ENCODE assay signal across 13 cellular contexts in genomic region chr16:89313583-89313982, GRCh38.
DNase-seq lines count a peak whose midpoint lies in the region; ATAC-seq and TF ChIP-seq lines count a peak whose summit lies in the region.
"Had no signal": no experiment of that assay in that cellular context is flagged by ENCODE, and none has a peak within 500 bp of the region (broad histone marks: within the 10 kb centered on the region; RNA-seq: fewer than 3 reads in every experiment).

No MANE protein-coding gene starts in this region.

- H3K4me1 Mint-ChIP-seq in CD4-positive, alpha-beta memory T cell: peaks cover 72 to 96% (median 82%) of the 10 kb centered on the region in 4 donors
- peaks cover 48% of the 10 kb centered on the region for H3K4me1 Mint-ChIP-seq in brain
- H3K4me1 Mint-ChIP-seq in nephron progenitor cell: peaks cover 54% of the 10 kb centered on the region

- H3K36me3 Mint-ChIP-seq in CD4-positive, alpha-beta memory T cell: peaks cover 0 to 35% of the 10 kb centered on the region in 2 donors
- H3K36me3 Mint-ChIP-seq in brain (peaks cover 53% of the 10 kb centered on the region), nephron progenitor cell (ENCODE audit: low read depth) (peaks cover 39% of the 10 kb centered on the region)

- H3K79me2 ChIP-seq in HCT116 (ENCODE audit: insufficient read depth, low read length): peaks cover 100% of the 10 kb centered on the region

- DNase-seq in CD4-positive, alpha-beta memory T cell: no peak
- no peak for DNase-seq in HCT116 (ENCODE audit: low read depth, low spot score)
- DNase-seq in nephron progenitor cell: no peak
- DNase-seq in NCI-H2227 (lab: John Stamatoyannopoulos, UW; ENCODE audit: unreplicated experiment): no peak
- DNase-seq in right cardiac atrium: no peak
- DNase-seq in pons (ENCODE audit: low spot score): no peak
- DNase-seq: aorta, NCI-H1092, NCI-H524 treated with DMSO at 0.1 percent for 48 hours, RPMI8226, testis had no signal

- intact Hi-C loops in CD4-positive, alpha-beta memory T cell (cut with micrococcal nuclease): no loop called here
- intact Hi-C loops in HCT116 (cut with micrococcal nuclease) (no loop called here), right cardiac atrium (cut with DNase I) (no loop called here)

- no peak overlapping the region for H2AFZ ChIP-seq in HCT116 (ENCODE audit: low read depth, low read length, poor library complexity, severe bottlenecking)

- H3K9ac ChIP-seq in HCT116 (ENCODE audit: low read length): no peak overlapping the region

- H3K27me3 ChIP-seq in CD4-positive, alpha-beta memory T cell (ENCODE audit: insufficient read depth, low read length): no peaks in the 10 kb centered on the region
- H3K27me3 ChIP-seq in HCT116 (ENCODE audit: insufficient read depth, low read length) (no peaks in the 10 kb centered on the region), right cardiac atrium (ENCODE audit: control insufficient read depth, insufficient read depth) (no peaks in the 10 kb centered on the region)
- H3K27me3 ChIP-seq: testis had no signal

- ATAC-seq in HCT116: no peak
- no peak for ATAC-seq in right cardiac atrium

- H4K20me1 ChIP-seq in HCT116 (ENCODE audit: insufficient read depth): peaks cover 22% of the 10 kb centered on the region

- H3K4me2 ChIP-seq in HCT116 (ENCODE audit: low read length): no peak overlapping the region
- H3K4me2 ChIP-seq: smooth muscle cell had no signal

- no peaks in the 10 kb centered on the region for H3K27me3 Mint-ChIP-seq in CD4-positive, alpha-beta memory T cell
- H3K27me3 Mint-ChIP-seq in brain (no peaks in the 10 kb centered on the region), nephron progenitor cell (ENCODE audit: low read depth, poor library complexity) (peaks cover 6% of the 10 kb centered on the region)

- 68% methylated on average over 3 of the region's 3 CpGs for WGBS in right cardiac atrium

- CTCF ChIA-PET in CD4-positive, alpha-beta memory T cell (lab: Charles Lee; ENCODE audit: partially characterized antibody): interaction anchor here (0.8 to 3.6 kb wide), 7 partner anchors 20 to 243 kb away, joined by 3 to 16 read pairs (median 7); no protein-coding TSS in a partner anchor
- CTCF ChIA-PET in HCT116 (lab: Charles Lee): no interaction called here

- no peaks in the 10 kb centered on the region for H3K9me2 ChIP-seq in HCT116 (ENCODE audit: insufficient read depth)

- H3K4me3 Mint-ChIP-seq in CD4-positive, alpha-beta memory T cell: peak overlapping the region; percentile 79 to 90 (median 83)
- H3K4me3 Mint-ChIP-seq in brain: no peak overlapping the region
- H3K4me3 Mint-ChIP-seq in nephron progenitor cell: no peak overlapping the region

- peaks cover 16% of the 10 kb centered on the region for H3K36me3 ChIP-seq in CD4-positive, alpha-beta memory T cell (ENCODE audit: insufficient read depth, low read length)
- peaks cover 19 to 43% of the 10 kb centered on the region in 2 experiments; a peak in 3 of 4 replicates for H3K36me3 ChIP-seq in HCT116 (ENCODE audit: control insufficient read depth in 1 of 2, insufficient read depth in 2 of 2, low read length in 2 of 2)

- H3K4me1 ChIP-seq in CD4-positive, alpha-beta memory T cell (ENCODE audit: insufficient read depth, low read length): peaks cover 98% of the 10 kb centered on the region
- H3K4me1 ChIP-seq in HCT116 (ENCODE audit: control insufficient read depth in 1 of 2, insufficient read depth in 2 of 2, low read length in 2 of 2): peaks cover 31 to 46% of the 10 kb centered on the region in 2 experiments
- peaks cover 15% of the 10 kb centered on the region for H3K4me1 ChIP-seq in right cardiac atrium (ENCODE audit: control insufficient read depth, insufficient read depth, low read length)

- RAD21 ChIA-PET in HCT116 (lab: Charles Lee; ENCODE audit: low non-redundant PET in 1 of 2, low total read pairs in 2 of 2, uncharacterized antibody in 2 of 2, unreplicated experiment in 2 of 2): no interaction called here

- H3K4me3 ChIP-seq in CD4-positive, alpha-beta memory T cell (ENCODE audit: low read length in 2 of 2): no peak overlapping the region
- H3K4me3 ChIP-seq in HCT116 (replicated peaks in 1 of 2; ENCODE audit: low read depth in 1 of 2, low read length in 2 of 2): no peak overlapping the region
- no peak overlapping the region for H3K4me3 ChIP-seq in right cardiac atrium (ENCODE audit: low read length)
- H3K4me3 ChIP-seq: smooth muscle cell, testis had no signal

- H3K9me3 Mint-ChIP-seq in CD4-positive, alpha-beta memory T cell: peaks cover 0 to 3% (median 0%) of the 10 kb centered on the region in 8 donors
- H3K9me3 Mint-ChIP-seq in brain (no peaks in the 10 kb centered on the region), nephron progenitor cell (no peaks in the 10 kb centered on the region)

- TF ChIP-seq RAD21 in HCT116 (IDR thresholded peaks at IDR 0.05; ENCODE audit: low read depth): no peak

- peak overlapping the region; percentile 87 for H3K27ac ChIP-seq in CD4-positive, alpha-beta memory T cell (ENCODE audit: low read depth, low read length)
- H3K27ac ChIP-seq in HCT116 (ENCODE audit: low read depth, low read length): 0 out of 2 replicates have a peak overlapping the region, but pooled peaks have one; percentile 8
- H3K27ac ChIP-seq in right cardiac atrium (ENCODE audit: low read length): no peak overlapping the region
- H3K27ac ChIP-seq: testis had no signal

- no peak for TF ChIP-seq POLR2A in HCT116 (IDR thresholded peaks at IDR 0.05; ENCODE audit: borderline replicate concordance, extremely low read depth, insufficient read depth, insufficient read length)

- BruUV-seq in HCT116 (replicated peaks; lab: Mats Ljungman, UMichigan): no TSS peak

- no peaks in the 10 kb centered on the region for H3K9me3 ChIP-seq in CD4-positive, alpha-beta memory T cell (ENCODE audit: control insufficient read depth in 1 of 2, low read length in 2 of 2)
- H3K9me3 ChIP-seq in HCT116 (ENCODE audit: control insufficient read depth in 1 of 2, insufficient read depth in 1 of 2, low read depth in 1 of 2, low read length in 2 of 2) (no peaks in the 10 kb centered on the region), right cardiac atrium (ENCODE audit: control insufficient read depth, low read length) (no peaks in the 10 kb centered on the region)
- H3K9me3 ChIP-seq: testis had no signal

- POLR2A ChIA-PET in CD4-positive, alpha-beta memory T cell (lab: Charles Lee; ENCODE audit: partially characterized antibody): interaction anchor here (1.2 to 4.7 kb wide), 9 partner anchors 10 to 194 kb away, joined by 3 to 39 read pairs (median 16); partner anchors contain the start of genes ANKRD11 and SPG7
- POLR2A ChIA-PET in HCT116 (lab: Charles Lee): no interaction called here

- peak overlapping the region; percentile 95 to 100 (median 98) for H3K27ac Mint-ChIP-seq in CD4-positive, alpha-beta memory T cell
- H3K27ac Mint-ChIP-seq in brain (peak overlapping the region; percentile 10 to 89 (median 71)), nephron progenitor cell (peak overlapping the region; percentile 89)

- TF ChIP-seq CTCF in HCT116 (IDR thresholded peaks at IDR 0.05 in 2 of 3, conservative IDR thresholded peaks at IDR 0.05 in 1 of 3; ENCODE audit: borderline replicate concordance in 1 of 3, insufficient read depth in 1 of 3, low read depth in 2 of 3, low read length in 2 of 3) (no peak), brain (conservative IDR thresholded peaks at IDR 0.05) (no peak), nephron progenitor cell (IDR thresholded peaks at IDR 0.05) (no peak)

TF ChIP-seq in HCT116, 20 proteins besides CTCF, POLR2A, EP300 and RAD21 (continues in another document):
- TF ChIP-seq REST (IDR thresholded peaks at IDR 0.05; ENCODE audit: low read depth) (no peak), SRF (IDR thresholded peaks at IDR 0.05; ENCODE audit: low read depth) (no peak), EZH2phosphoT487 (IDR thresholded peaks at IDR 0.05; ENCODE audit: borderline replicate concordance) (no peak), CEBPB (IDR thresholded peaks at IDR 0.05; ENCODE audit: low read depth) (no peak), ATF3 (IDR thresholded peaks at IDR 0.05) (no peak), CBX3 (IDR thresholded peaks at IDR 0.05; ENCODE audit: low read depth) (no peak), TCF7L2 (IDR thresholded peaks at IDR 0.05; ENCODE audit: borderline replicate concordance, extremely low read depth, insufficient read depth, insufficient read length) (no peak), SIN3A (IDR thresholded peaks at IDR 0.05; ENCODE audit: low read depth) (no peak), ELF1 (IDR thresholded peaks at IDR 0.05; ENCODE audit: borderline replicate concordance, low read depth) (no peak), SP1 (IDR thresholded peaks at IDR 0.05; ENCODE audit: low read depth) (no peak), FOSL1 (IDR thresholded peaks at IDR 0.05; ENCODE audit: low read depth) (no peak)

Comparison
In these comparisons a context has a peak if more than half of its experiments do, and no peak if none do; other contexts are left out.
1. H3K4me3 Mint-ChIP-seq: peak in CD4-positive, alpha-beta memory T cell (8 of 8); none in brain (0 of 5) and nephron progenitor cell (single experiment).
2. Peak in every context shown above with its lines, with median percentiles within 50 percentile points of each other: H3K27ac Mint-ChIP-seq.